29 cellular contexts compared by ENCODE assay signal in genomic region chr9:14173730-14174129, GRCh38.
DNase-seq lines count a peak whose midpoint lies in the region; ATAC-seq and TF ChIP-seq lines count a peak whose summit lies in the region.
"Had no signal": no experiment of that assay in that cellular context is flagged by ENCODE, and none has a peak within 500 bp of the region (broad histone marks: within the 10 kb centered on the region; RNA-seq: fewer than 3 reads in every experiment).

No MANE protein-coding gene starts in this region.

- no peak overlapping the region for H2AK5ac ChIP-seq in mesenchymal stem cell (ENCODE audit: low read length, severe bottlenecking)

- peaks cover 5% of the 10 kb centered on the region for H3F3A ChIP-seq in SK-N-SH (replicated peaks; ENCODE audit: insufficient read depth)

- WGBS in SK-N-SH (ENCODE audit: low lambda C conversion rate), result 96% methylated on average over 3 of the region's 3 CpGs
- WGBS in mesenchymal stem cell, result no CpG with 5 or more reads among the region's 3 CpGs

- no peak overlapping the region for H2BK12ac ChIP-seq in mesenchymal stem cell (ENCODE audit: low read length in 2 of 2)

- peak; percentile 6 for DNase-seq in SK-N-SH
- DNase-seq in NCI-H748 treated with DMSO at 0.1 percent for 48 hours (lab: John Stamatoyannopoulos, UW), result peak; percentile 43
- peak; percentile 33 for DNase-seq in renal cortical epithelial cell (ENCODE audit: low read depth)
- DNase-seq in mesenchymal stem cell, result no peak
- DNase-seq in natural killer cell, result no peak
- no peak for DNase-seq in H7
- DNase-seq: activated CD4-positive, alpha-beta T cell treated with anti-CD3 and anti-CD28 coated beads for 36 hours; activated CD8-positive, alpha-beta memory T cell treated with anti-CD3 and anti-CD28 coated beads for 24 hours; activated naive CD4-positive, alpha-beta T cell; activated T-cell treated with anti-CD3 and anti-CD28 coated beads, Interleukin-2, amount 50 U/mL, for 24 hours; colonic mucosa; endodermal cell; foreskin melanocyte; hippocampal formation; immature natural killer cell; mucosa of descending colon; stimulated activated naive CD8-positive, alpha-beta T cell treated with anti-CD3 and anti-CD28 coated beads, Interleukin-15, Interleukin-2, amounts not matched to agents 100 U/mL and 50 U/mL, for 24 hours; T-helper 2 cell had no signal

- H4K91ac ChIP-seq in mesenchymal stem cell (ENCODE audit: low read length), result no peak overlapping the region

- H3K14ac ChIP-seq in mesenchymal stem cell (ENCODE audit: low read length in 2 of 2), result no peak overlapping the region

- no peak overlapping the region for H3K4ac ChIP-seq in mesenchymal stem cell (ENCODE audit: low read depth in 1 of 2, low read length in 2 of 2)

- H3K4me2 ChIP-seq in SK-N-SH (no peak overlapping the region), mesenchymal stem cell (ENCODE audit: low read length, poor library complexity, severe bottlenecking) (no peak overlapping the region)

- H3K9me3 Mint-ChIP-seq in natural killer cell, result peaks cover 4 to 11% of the 10 kb centered on the region in 2 donors
- H3K9me3 Mint-ChIP-seq: activated T-cell treated with anti-CD3 and anti-CD28 coated beads, Interleukin-2, amount 50 U/mL, for 24 hours; endodermal cell; neural crest cell had no signal

- H4K20me1 ChIP-seq in SK-N-SH (ENCODE audit: insufficient read depth), result no peaks in the 10 kb centered on the region

- H3K79me2 ChIP-seq in SK-N-SH (ENCODE audit: insufficient read depth), result peaks cover 9% of the 10 kb centered on the region; the same call in 1 of the 2 replicates
- H3K79me2 ChIP-seq: parathyroid adenoma had no signal

- H3K9me3 ChIP-seq in SK-N-SH (no peaks in the 10 kb centered on the region), mesenchymal stem cell (ENCODE audit: control insufficient read depth, low read length) (no peaks in the 10 kb centered on the region)
- H3K9me3 ChIP-seq: adrenal gland, colonic mucosa, esophagus muscularis mucosa, mucosa of descending colon, SJSA1 had no signal

- H2AFZ ChIP-seq in SK-N-SH (ENCODE audit: low read depth) (no peak overlapping the region), mesenchymal stem cell (ENCODE audit: low read depth, low read length) (no peak overlapping the region)
- H2AFZ ChIP-seq: parathyroid adenoma had no signal

- H3K27ac ChIP-seq in SK-N-SH (ENCODE audit: low read depth in 2 of 2, low read length in 1 of 2), result no peak overlapping the region
- no peak overlapping the region for H3K27ac ChIP-seq in mesenchymal stem cell (ENCODE audit: low read length, poor library complexity, severe bottlenecking)
- H3K27ac ChIP-seq: adrenal gland, C4-2B, colonic mucosa, esophagus muscularis mucosa, HL-60, parathyroid adenoma, SJSA1 had no signal

- H4K8ac ChIP-seq in mesenchymal stem cell (ENCODE audit: low read length), result no peak overlapping the region

- POLR2A ChIA-PET in SK-N-SH (lab: Yijun Ruan, JAX), result no interaction called here

- peaks cover 8 to 12% of the 10 kb centered on the region in 2 experiments for H3K36me3 ChIP-seq in SK-N-SH (replicated peaks in 1 of 2; ENCODE audit: control insufficient read depth in 1 of 2, insufficient read depth in 2 of 2, low read length in 1 of 2)
- no peaks in the 10 kb centered on the region for H3K36me3 ChIP-seq in mesenchymal stem cell (ENCODE audit: control insufficient read depth in 1 of 2, insufficient read depth in 2 of 2, low read depth in 1 of 2, low read length in 2 of 2)
- no peaks in the 10 kb centered on the region for H3K36me3 ChIP-seq in H7 (replicated peaks; ENCODE audit: control insufficient read depth, insufficient read depth, low read length)
- H3K36me3 ChIP-seq: adrenal gland, colonic mucosa, esophagus muscularis mucosa, SJSA1 had no signal

- no peak overlapping the region for H3K27ac Mint-ChIP-seq in natural killer cell
- H3K27ac Mint-ChIP-seq: activated CD4-positive, alpha-beta T cell treated with anti-CD3 and anti-CD28 coated beads for 36 hours; activated T-cell treated with anti-CD3 and anti-CD28 coated beads, Interleukin-2, amount 50 U/mL, for 24 hours; endodermal cell; immature natural killer cell had no signal

- intact Hi-C loops in natural killer cell (cut with micrococcal nuclease), result no loop called here

- no peak overlapping the region for H3K4me3 ChIP-seq in SK-N-SH (ENCODE audit: low read depth in 2 of 2, low read length in 1 of 2)
- H3K4me3 ChIP-seq in mesenchymal stem cell (ENCODE audit: insufficient read depth in 1 of 2, low read depth in 1 of 2, low read length in 2 of 2), result no peak overlapping the region
- H3K4me3 ChIP-seq in H7 (ENCODE audit: insufficient read depth, low read depth, low read length), result no peak overlapping the region
- H3K4me3 ChIP-seq: adrenal gland, colonic mucosa, esophagus muscularis mucosa, mucosa of descending colon, SJSA1 had no signal

- H3K27me3 Mint-ChIP-seq in natural killer cell (ENCODE audit: low read depth in 2 of 2), result no peaks in the 10 kb centered on the region
- H3K27me3 Mint-ChIP-seq: activated T-cell treated with anti-CD3 and anti-CD28 coated beads, Interleukin-2, amount 50 U/mL, for 24 hours had no signal

- H3K9me2 ChIP-seq in SK-N-SH, result no peaks in the 10 kb centered on the region

- H3K23ac ChIP-seq in mesenchymal stem cell (ENCODE audit: low read length in 2 of 2), result no peak overlapping the region

- CTCF ChIA-PET in SK-N-SH (lab: Yijun Ruan, JAX), result no interaction called here

- peaks cover 0 to 14% of the 10 kb centered on the region in 2 experiments; a peak in 3 of 4 replicates for H3K4me1 ChIP-seq in SK-N-SH (ENCODE audit: control insufficient read depth in 1 of 2, insufficient read depth in 2 of 2, low read depth in 1 of 2, low read length in 1 of 2)
- H3K4me1 ChIP-seq in mesenchymal stem cell (ENCODE audit: control insufficient read depth, insufficient read depth, low read depth, low read length), result peaks cover 2% of the 10 kb centered on the region
- H3K4me1 ChIP-seq: adrenal gland, colonic mucosa, parathyroid adenoma had no signal

- H3K79me1 ChIP-seq in mesenchymal stem cell (replicated peaks; ENCODE audit: low read length, poor library complexity, severe bottlenecking), result peaks cover 4% of the 10 kb centered on the region

- no peak overlapping the region for H3K18ac ChIP-seq in mesenchymal stem cell (ENCODE audit: low read depth in 1 of 2, low read length in 2 of 2)

- H3K9ac ChIP-seq in SK-N-SH (no peak overlapping the region), mesenchymal stem cell (ENCODE audit: low read length) (no peak overlapping the region)
- H3K9ac ChIP-seq: parathyroid adenoma had no signal

- TF ChIP-seq RAD21 in SK-N-SH (IDR thresholded peaks at IDR 0.05; ENCODE audit: low read length) (no peak), Ishikawa (IDR thresholded peaks at IDR 0.05; ENCODE audit: low read depth) (no peak)

- H3K4me1 Mint-ChIP-seq in natural killer cell, result no peaks in the 10 kb centered on the region
- H3K4me1 Mint-ChIP-seq: activated CD4-positive, alpha-beta T cell treated with anti-CD3 and anti-CD28 coated beads for 36 hours; endodermal cell; immature natural killer cell; neural crest cell had no signal

- ATAC-seq in SK-N-SH treated with all-trans-retinoic acid at 6 μM for 48 hours (no peak), natural killer cell (no peak)
- ATAC-seq: activated CD4-positive, alpha-beta T cell treated with anti-CD3 and anti-CD28 coated beads for 36 hours; HCT116; mucosa of descending colon; sciatic nerve; stimulated activated naive CD8-positive, alpha-beta T cell treated with anti-CD3 and anti-CD28 coated beads, Interleukin-15, Interleukin-2, amounts not matched to agents 100 U/mL and 50 U/mL, for 24 hours had no signal

- no peak for TF ChIP-seq EP300 in SK-N-SH (IDR thresholded peaks at IDR 0.05; ENCODE audit: borderline replicate concordance in 1 of 2, low read depth in 1 of 2, low read length in 1 of 2)
- no peak for TF ChIP-seq EP300 in Ishikawa (IDR thresholded peaks at IDR 0.05; ENCODE audit: borderline replicate concordance)

- no peak overlapping the region for H2BK120ac ChIP-seq in mesenchymal stem cell (ENCODE audit: low read depth, low read length)

- no peaks in the 10 kb centered on the region for H3K36me3 Mint-ChIP-seq in natural killer cell

- H3K27me3 ChIP-seq in SK-N-SH (ENCODE audit: insufficient read depth) (no peaks in the 10 kb centered on the region), mesenchymal stem cell (ENCODE audit: control insufficient read depth in 1 of 2, insufficient read depth in 1 of 2, low read length in 2 of 2) (no peaks in the 10 kb centered on the region), H7 (ENCODE audit: control insufficient read depth, insufficient read depth, low read length) (no peaks in the 10 kb centered on the region)
- H3K27me3 ChIP-seq: adrenal gland, colonic mucosa, esophagus muscularis mucosa, SJSA1 had no signal

- TF ChIP-seq CTCF in SK-N-SH (IDR thresholded peaks at IDR 0.05) (no peak), natural killer cell (IDR thresholded peaks at IDR 0.05) (no peak)

- H3K4me3 Mint-ChIP-seq in natural killer cell, result no peak overlapping the region
- H3K4me3 Mint-ChIP-seq: activated CD4-positive, alpha-beta T cell treated with anti-CD3 and anti-CD28 coated beads for 36 hours; activated T-cell treated with anti-CD3 and anti-CD28 coated beads, Interleukin-2, amount 50 U/mL, for 24 hours; endodermal cell; immature natural killer cell; neural crest cell had no signal

- H2BK5ac ChIP-seq in mesenchymal stem cell (ENCODE audit: low read depth, low read length, poor library complexity, severe bottlenecking), result no peak overlapping the region

- no peak overlapping the region for H2BK15ac ChIP-seq in mesenchymal stem cell (ENCODE audit: low read depth, poor library complexity, severe bottlenecking)

TF ChIP-seq in SK-N-SH, 30 proteins besides CTCF, POLR2A, EP300 and RAD21:
- TF ChIP-seq YY1 (IDR thresholded peaks at IDR 0.05; ENCODE audit: low read depth) (no peak), TCF12 (IDR thresholded peaks at IDR 0.05) (no peak), FOXM1 (IDR thresholded peaks at IDR 0.05; ENCODE audit: low read depth) (no peak)

TF ChIP-seq in Ishikawa, 13 proteins besides CTCF, POLR2A, EP300 and RAD21:
- TF ChIP-seq CREB1 (IDR thresholded peaks at IDR 0.05; ENCODE audit: low read depth) (no peak), NFIC (IDR thresholded peaks at IDR 0.05) (peak; percentile 42; the same call in 1 of the 2 replicates)

Comparison
In these comparisons a context has a peak if more than half of its experiments do, and no peak if none do; other contexts are left out.
1. DNase-seq: peak in SK-N-SH (single experiment), NCI-H748 treated with DMSO at 0.1 percent for 48 hours (single experiment) and renal cortical epithelial cell (single experiment); none in mesenchymal stem cell (single experiment), natural killer cell (single experiment) and H7 (single experiment).